1 cellular context compared by ENCODE assay signal in genomic region chr14:22865424-22866215, GRCh38.
TF ChIP-seq lines count a peak whose summit lies in the region.

No MANE protein-coding gene starts in this region.

TF ChIP-seq in K562, 482 proteins besides CTCF, POLR2A, EP300 and RAD21 (continues in another document):
- TF ChIP-seq PHF20 (IDR thresholded peaks at IDR 0.05; ENCODE audit: partially characterized antibody) = no peak
- no peak for TF ChIP-seq HNRNPH1 (optimal IDR thresholded peaks at IDR 0.05; ENCODE audit: low read depth, low read length)
- no peak for TF ChIP-seq CREBBP (IDR thresholded peaks at IDR 0.05; ENCODE audit: low read depth, low read length)
- TF ChIP-seq PCBP1 (IDR thresholded peaks at IDR 0.05; ENCODE audit: low read depth, low read length, poor library complexity, severe bottlenecking) = no peak
- TF ChIP-seq ZNF655 (CRISPR knock-in tag; IDR thresholded peaks at IDR 0.05) = no peak
- TF ChIP-seq ARID2 (IDR thresholded peaks at IDR 0.05) = no peak
- peak; percentile 44; the same call in 1 of the 2 replicates for TF ChIP-seq ZNF316 (IDR thresholded peaks at IDR 0.05)
- TF ChIP-seq U2AF1 (optimal IDR thresholded peaks at IDR 0.05; ENCODE audit: low read depth, low read length) = no peak
- TF ChIP-seq POLR2AphosphoS2 (IDR thresholded peaks at IDR 0.05; ENCODE audit: low read length) = no peak
- TF ChIP-seq CAMTA2 (CRISPR knock-in tag; conservative IDR thresholded peaks at IDR 0.05) = no peak
- TF ChIP-seq MTF1 (CRISPR knock-in tag; IDR thresholded peaks at IDR 0.05; ENCODE audit: borderline replicate concordance) = no peak
- TF ChIP-seq SOX6 (IDR thresholded peaks at IDR 0.05) = 0 out of 2 replicates have a peak, but pooled peaks have one; percentile 31
- 0 out of 4 replicates have a peak, but pooled peaks of 1 of the 2 experiments have one; percentile 7 for TF ChIP-seq NRF1 (conservative IDR thresholded peaks at IDR 0.05 in 1 of 2, IDR thresholded peaks at IDR 0.05 in 1 of 2)
- TF ChIP-seq ZNF639 (CRISPR knock-in tag; conservative IDR thresholded peaks at IDR 0.05 in 1 of 2, IDR thresholded peaks at IDR 0.05 in 1 of 2) = no peak
- no peak for TF ChIP-seq FOXA1 (IDR thresholded peaks at IDR 0.05; ENCODE audit: borderline replicate concordance)
- no peak for TF ChIP-seq MITF (IDR thresholded peaks at IDR 0.05)
- TF ChIP-seq CBX1 (IDR thresholded peaks at IDR 0.05; ENCODE audit: low read depth) = no peak
- no peak for TF ChIP-seq RBM25 (IDR thresholded peaks at IDR 0.05; ENCODE audit: low read depth, low read length, severe bottlenecking)
- no peak for TF ChIP-seq ELF1 (tag; IDR thresholded peaks at IDR 0.05)
- TF ChIP-seq ZNF77 (CRISPR knock-in tag; IDR thresholded peaks at IDR 0.05) = no peak
- no peak for TF ChIP-seq ZNF398 (CRISPR knock-in tag; IDR thresholded peaks at IDR 0.05)
- no peak for TF ChIP-seq GTF3C2 (IDR thresholded peaks at IDR 0.05; ENCODE audit: borderline replicate concordance, extremely low read depth, insufficient read length)
- TF ChIP-seq SRSF3 (IDR thresholded peaks at IDR 0.05; ENCODE audit: insufficient read depth, low read length) = no peak
- TF ChIP-seq CREM (IDR thresholded peaks at IDR 0.05; ENCODE audit: low read depth) = no peak
- no peak for TF ChIP-seq CREB3L1 (IDR thresholded peaks at IDR 0.05; ENCODE audit: borderline replicate concordance, low read depth)
- TF ChIP-seq ZNF239 (CRISPR knock-in tag; IDR thresholded peaks at IDR 0.05) = no peak
- TF ChIP-seq NFATC3 (IDR thresholded peaks at IDR 0.05) = no peak
- TF ChIP-seq DDX20 (tag; IDR thresholded peaks at IDR 0.05; ENCODE audit: low read depth) = no peak
- no peak for TF ChIP-seq ZNF592 (IDR thresholded peaks at IDR 0.05)
- TF ChIP-seq HCFC1 (IDR thresholded peaks at IDR 0.05; ENCODE audit: low read depth, low read length) = no peak
- no peak for TF ChIP-seq ZBTB43 (CRISPR knock-in tag; IDR thresholded peaks at IDR 0.05)
- TF ChIP-seq ZNF280B (CRISPR knock-in tag; IDR thresholded peaks at IDR 0.05) = no peak
- TF ChIP-seq CEBPG (CRISPR knock-in tag; IDR thresholded peaks at IDR 0.05) = no peak
- TF ChIP-seq CEBPG (tag; conservative IDR thresholded peaks at IDR 0.05 in 1 of 2, IDR thresholded peaks at IDR 0.05 in 1 of 2) = peak in 1 of 2 experiments; percentile 29; a peak in 1 of 4 replicates
- no peak for TF ChIP-seq CEBPZ (IDR thresholded peaks at IDR 0.05; ENCODE audit: borderline replicate concordance, low read depth, low read length)
- no peak for TF ChIP-seq ELF2 (CRISPR knock-in tag; IDR thresholded peaks at IDR 0.05)
- no peak for TF ChIP-seq PURB (CRISPR knock-in tag; IDR thresholded peaks at IDR 0.05; ENCODE audit: low read depth)
